In the genomic region with DNA sequence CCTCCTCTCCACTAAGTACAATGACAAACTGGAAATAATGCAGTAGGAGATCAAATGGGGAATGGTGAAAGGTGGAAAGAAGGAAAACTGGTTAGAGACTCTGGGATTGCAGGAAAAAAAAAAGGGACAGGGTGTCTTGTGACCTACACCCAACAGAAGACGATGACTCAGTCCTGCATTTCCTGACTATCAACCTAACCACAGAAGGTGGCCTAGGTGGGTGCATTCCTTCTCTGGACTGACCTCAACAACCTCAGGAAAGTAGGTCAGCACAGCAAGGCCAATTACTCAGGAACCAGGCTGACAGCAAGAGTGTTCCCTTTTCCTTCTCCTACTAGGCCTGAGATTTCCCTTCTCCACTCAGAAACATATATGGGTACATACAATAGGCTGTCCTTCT, we compare ENCODE assay signal across 1 cellular context.
TF ChIP-seq lines count a peak whose summit lies in the region.

No MANE protein-coding gene starts in this region.

TF ChIP-seq in HepG2, 621 proteins besides CTCF, POLR2A, EP300 and RAD21 (continued from another document):
- TF ChIP-seq ZBTB37 (CRISPR knock-in tag; IDR thresholded peaks at IDR 0.05) (no peak), ZNF580 (CRISPR knock-in tag; IDR thresholded peaks at IDR 0.05; ENCODE audit: borderline replicate concordance, low read depth) (no peak), ZNF142 (CRISPR knock-in tag; IDR thresholded peaks at IDR 0.05) (no peak), ZNF747 (CRISPR knock-in tag; IDR thresholded peaks at IDR 0.05; ENCODE audit: borderline replicate concordance) (no peak), ZNF552 (CRISPR knock-in tag; IDR thresholded peaks at IDR 0.05; ENCODE audit: borderline replicate concordance) (no peak)
TF ChIP-seq in HepG2: peak in this region for 0.
